Comparison of ENCODE assay signal across 10 cellular contexts in the genomic region with DNA sequence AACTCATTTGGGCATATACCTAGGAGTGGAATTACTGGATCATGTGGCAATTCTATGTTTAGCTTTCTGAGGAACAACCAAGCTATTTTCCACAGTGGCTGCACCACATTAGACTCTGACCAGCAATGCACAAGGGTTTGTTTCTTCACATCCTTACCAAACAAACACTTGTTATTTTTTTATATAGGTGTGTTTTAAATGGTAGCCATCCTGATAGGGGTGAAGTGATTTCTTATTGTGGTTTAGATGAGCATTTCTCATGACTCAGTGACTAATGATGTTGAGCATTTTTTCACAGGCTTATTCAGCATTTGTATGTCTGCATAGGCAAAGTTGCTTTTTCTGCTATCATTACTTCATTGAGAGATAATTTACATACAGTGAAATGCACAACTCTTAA. TPM values are rescaled to one million over a fixed set of nuclear protein-coding genes. Genes with fewer than 3 reads are reported as not detected.
DNase-seq lines count a peak whose midpoint lies in the region; ATAC-seq, FAIRE-seq and TF ChIP-seq lines count a peak whose summit lies in the region.
"Had no signal": no experiment of that assay in that cellular context is flagged by ENCODE, and none has a peak within 500 bp of the region (broad histone marks: within the 10 kb centered on the region; RNA-seq: fewer than 3 reads in every experiment).

No MANE protein-coding gene starts in this region.

- POLR2A ChIA-PET in A549 (lab: Yijun Ruan, JAX) = no interaction called here
- POLR2A ChIA-PET in activated CD8-positive, alpha-beta T cell treated with anti-CD3 and anti-CD28 coated beads, Interleukin-2, amount 10 ng/mL, durations not matched to agents 7 days and 5 days (lab: Charles Lee) = no interaction called here

- no peaks in the 10 kb centered on the region for H4K20me1 ChIP-seq in KMS-11 (ENCODE audit: insufficient read depth)

- H3K27ac ChIP-seq in A549 (peak overlapping the region in 1 of 2 experiments; percentile 16; a peak in 2 of 6 replicates), KMS-11 (peak overlapping the region; percentile 75; the same call in 1 of the 2 replicates), SJCRH30 (no peak overlapping the region)

- peaks cover 23% of the 10 kb centered on the region; the same call in 1 of the 2 replicates for H3K79me2 ChIP-seq in KMS-11 (ENCODE audit: insufficient read depth, low read depth)

- H3K9me3 ChIP-seq in A549 (no peaks in the 10 kb centered on the region), SJCRH30 (replicated peaks) (no peaks in the 10 kb centered on the region)

- H3K27me3 Mint-ChIP-seq in activated CD8-positive, alpha-beta T cell treated with anti-CD3 and anti-CD28 coated beads, Interleukin-2, amount 10 ng/mL, durations not matched to agents 7 days and 5 days (ENCODE audit: low read depth) = no peaks in the 10 kb centered on the region

- no peak for ATAC-seq in A549
- no peak for ATAC-seq in HG03095 (IDR thresholded peaks at IDR 0.05; ENCODE audit: unreplicated experiment)
- ATAC-seq in activated CD8-positive, alpha-beta T cell treated with anti-CD3 and anti-CD28 coated beads, Interleukin-2, amount 10 ng/mL, durations not matched to agents 7 days and 5 days = no peak

- H3K4me3 Mint-ChIP-seq in activated CD8-positive, alpha-beta T cell treated with anti-CD3 and anti-CD28 coated beads, Interleukin-2, amount 10 ng/mL, durations not matched to agents 7 days and 5 days = no peak overlapping the region

- no peak overlapping the region for H3K27ac Mint-ChIP-seq in activated CD8-positive, alpha-beta T cell treated with anti-CD3 and anti-CD28 coated beads, Interleukin-2, amount 10 ng/mL, durations not matched to agents 7 days and 5 days

- peaks cover 28% of the 10 kb centered on the region for H3K4me1 Mint-ChIP-seq in activated CD8-positive, alpha-beta T cell treated with anti-CD3 and anti-CD28 coated beads, Interleukin-2, amount 10 ng/mL, durations not matched to agents 7 days and 5 days (ENCODE audit: low read depth)

- H3K4me2 ChIP-seq in A549 (peak overlapping the region; percentile 78; the same call in 2 of the 3 replicates), KMS-11 (peak overlapping the region; percentile 76; the same call in 1 of the 2 replicates)

- H3K36me3 ChIP-seq in KMS-11 (ENCODE audit: insufficient read depth) (no peaks in the 10 kb centered on the region), SJCRH30 (no peaks in the 10 kb centered on the region)

- FAIRE-seq in A549 (lab: Jason Lieb, UNC) = no peak

- TF ChIP-seq POLR2A in A549 (IDR thresholded peaks at IDR 0.05; ENCODE audit: low read length) = no peak

- peaks cover 57% of the 10 kb centered on the region for H3K4me1 ChIP-seq in A549
- H3K4me1 ChIP-seq in KMS-11 (ENCODE audit: low read depth, poor library complexity, severe bottlenecking) = peaks cover 83% of the 10 kb centered on the region
- H3K4me1 ChIP-seq in SJCRH30 = peaks cover 14% of the 10 kb centered on the region

- H3K9me3 Mint-ChIP-seq in activated CD8-positive, alpha-beta T cell treated with anti-CD3 and anti-CD28 coated beads, Interleukin-2, amount 10 ng/mL, durations not matched to agents 7 days and 5 days (ENCODE audit: insufficient read depth) = peaks cover 3% of the 10 kb centered on the region

- H3K4me3 ChIP-seq in A549 (no peak overlapping the region), KMS-11 (IDR thresholded peaks at IDR 0.05; ENCODE audit: insufficient read depth, low read depth, low read length) (no peak overlapping the region), fibroblast of villous mesenchyme (ENCODE audit: low read depth, low read length) (no peak overlapping the region), SJCRH30 (no peak overlapping the region)

- TF ChIP-seq EP300 in A549 (IDR thresholded peaks at IDR 0.05) = no peak

- TF ChIP-seq RAD21 in A549 (conservative IDR thresholded peaks at IDR 0.05 in 1 of 2, IDR thresholded peaks at IDR 0.05 in 1 of 2) = no peak

- no peaks in the 10 kb centered on the region for H3K27me3 ChIP-seq in KMS-11 (ENCODE audit: insufficient read depth, low read depth)
- H3K27me3 ChIP-seq in SJCRH30 = no peaks in the 10 kb centered on the region

- peaks cover 9% of the 10 kb centered on the region for H3K36me3 Mint-ChIP-seq in activated CD8-positive, alpha-beta T cell treated with anti-CD3 and anti-CD28 coated beads, Interleukin-2, amount 10 ng/mL, durations not matched to agents 7 days and 5 days (ENCODE audit: low read depth)

- H3K9ac ChIP-seq in KMS-11 = no peak overlapping the region

- no peak for DNase-seq in A549 (ENCODE audit: low read depth in 1 of 2, low spot score in 1 of 2)
- peak; percentile 85 for DNase-seq in amniotic epithelial cell (ENCODE audit: low read depth)
- DNase-seq in fibroblast of villous mesenchyme (ENCODE audit: low read depth) = peak; percentile 60
- no peak for DNase-seq in OCI-M2 (lab: John Stamatoyannopoulos, UW; ENCODE audit: unreplicated experiment)
- no peak for DNase-seq in activated CD8-positive, alpha-beta T cell treated with anti-CD3 and anti-CD28 coated beads, Interleukin-2, amount 10 ng/mL, durations not matched to agents 7 days and 5 days
- DNase-seq in SJCRH30 = no peak
- DNase-seq: activated naive CD4-positive, alpha-beta T cell treated with anti-CD3 and anti-CD28 coated beads, Interleukin-2, amount 50 U/mL, for 16 hours; DMS 273 treated with DMSO at 0.1 percent for 48 hours had no signal

- no peak overlapping the region for H2AFZ ChIP-seq in KMS-11 (ENCODE audit: low read depth)

- CTCF ChIA-PET in A549 (lab: Yijun Ruan, JAX) = interaction anchor here (1.0 to 1.2 kb wide), 2 partner anchors 28 to 95 kb away, joined by 3 read pairs; no protein-coding TSS in a partner anchor
- CTCF ChIA-PET in activated CD8-positive, alpha-beta T cell treated with anti-CD3 and anti-CD28 coated beads, Interleukin-2, amount 10 ng/mL, durations not matched to agents 7 days and 5 days (lab: Charles Lee) = no interaction called here

- TF ChIP-seq CTCF in A549 (IDR thresholded peaks at IDR 0.05) (no peak), KMS-11 (conservative IDR thresholded peaks at IDR 0.05; ENCODE audit: low read depth, low read length) (no peak), fibroblast of villous mesenchyme (IDR thresholded peaks at IDR 0.05; ENCODE audit: insufficient read depth, low read depth, low read length) (no peak)

TF ChIP-seq in A549, 52 proteins besides CTCF, POLR2A, EP300 and RAD21:
- TF ChIP-seq KDM5A (IDR thresholded peaks at IDR 0.05) (no peak), FOSL2 (IDR thresholded peaks at IDR 0.05) (no peak), FOSL2 (CRISPR knock-in tag; IDR thresholded peaks at IDR 0.05) (peak; percentile 31; the same call in 1 of the 2 replicates), CBX8 (IDR thresholded peaks at IDR 0.05) (no peak)
- TF ChIP-seq, protein P1, sequence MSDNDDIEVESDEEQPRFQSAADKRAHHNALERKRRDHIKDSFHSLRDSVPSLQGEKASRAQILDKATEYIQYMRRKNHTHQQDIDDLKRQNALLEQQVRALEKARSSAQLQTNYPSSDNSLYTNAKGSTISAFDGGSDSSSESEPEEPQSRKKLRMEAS (IDR thresholded peaks at IDR 0.05) = no peak

RNA-seq across cellular contexts. Expression of a gene that starts 36.0 kb away (rescaled TPM):
- polyA plus RNA-seq in A549 (2011; rRNA removed) (6.9 and 8.2 TPM in 2 replicates), A549 (2017; fragmentation: RNase III; extraction: RNeasy Plus Mini Kit Qiagen cat#74134 plus additional on column Dnase treatment) (4.0 to 7.1 TPM (median 4.4 TPM) in 3 replicates)
- polyA plus RNA-seq in A549 (2012; cell fraction: cytosol; rRNA removed) = 7.3 and 11.1 TPM in 2 replicates
- polyA plus RNA-seq in A549 (2012; cell fraction: nucleus; rRNA removed) = 24.2 and 33.7 TPM in 2 replicates
- polyA minus RNA-seq in A549 (2011; rRNA and poly(A)+ RNA removed) = 24.1 and 27.2 TPM in 2 replicates
- 1.6 and 2.6 TPM in 2 replicates for total RNA-seq in fibroblast of villous mesenchyme
- 1 to 10 TPM; 4.6 to 5.5 TPM for total RNA-seq in activated CD8-positive, alpha-beta T cell treated with anti-CD3 and anti-CD28 coated beads, Interleukin-2, amount 10 ng/mL, durations not matched to agents 7 days and 5 days
- 3.5 and 4.0 TPM in 2 replicates for total RNA-seq in SJCRH30 (2014; rRNA removed; shearing (Covaris generic))

Comparison
In these comparisons a context has a peak if more than half of its experiments do, and no peak if none do; other contexts are left out.
1. DNase-seq: peak in amniotic epithelial cell (single experiment) and fibroblast of villous mesenchyme (single experiment); none in A549 (0 of 2), OCI-M2 (single experiment), activated CD8-positive, alpha-beta T cell treated with anti-CD3 and anti-CD28 coated beads, Interleukin-2, amount 10 ng/mL, durations not matched to agents 7 days and 5 days (single experiment) and SJCRH30 (0 of 2).